ENCODE assay signal across 24 cellular contexts in genomic region chr2:65700004-65700651, GRCh38.
DNase-seq lines count a peak whose midpoint lies in the region; ATAC-seq, FAIRE-seq and TF ChIP-seq lines count a peak whose summit lies in the region.
"Had no signal": no experiment of that assay in that cellular context is flagged by ENCODE, and none has a peak within 500 bp of the region (broad histone marks: within the 10 kb centered on the region; RNA-seq: fewer than 3 reads in every experiment).

No MANE protein-coding gene starts in this region.

- peak overlapping the region; percentile 45 for H3K4me2 ChIP-seq in OCI-LY3 (ENCODE audit: low read length)

- peak; percentile 9 for ATAC-seq in upper lobe of right lung
- ATAC-seq in GM21515 (IDR thresholded peaks at IDR 0.05; ENCODE audit: unreplicated experiment): no peak
- no peak for ATAC-seq in aorta (ENCODE audit: low FRiP score)
- ATAC-seq: K562 had no signal

- H3K36me3 ChIP-seq in OCI-LY3 (replicated peaks; ENCODE audit: low read depth, low read length): no peaks in the 10 kb centered on the region
- no peaks in the 10 kb centered on the region for H3K36me3 ChIP-seq in upper lobe of right lung
- no peaks in the 10 kb centered on the region for H3K36me3 ChIP-seq in aorta (ENCODE audit: control insufficient read depth in 1 of 2, insufficient read depth in 2 of 2, low read length in 1 of 2)
- H3K36me3 ChIP-seq: BE2C had no signal

- no peak overlapping the region for H2AFZ ChIP-seq in OCI-LY3 (ENCODE audit: low read depth, low read length)

- intact Hi-C loops in upper lobe of right lung (cut with DNase I): no loop called here
- intact Hi-C loops in aorta (cut with DNase I): no loop called here

- no peak overlapping the region for H3K27ac ChIP-seq in OCI-LY3 (ENCODE audit: low read length)
- H3K27ac ChIP-seq in upper lobe of right lung: no peak overlapping the region
- no peak overlapping the region for H3K27ac ChIP-seq in aorta (ENCODE audit: low read depth in 1 of 2, low read length in 2 of 2)

- 87 to 92% methylated on average over 10 of the region's 10 CpGs for WGBS in aorta, 2 donors

- no peak overlapping the region for H3K9ac ChIP-seq in OCI-LY3 (ENCODE audit: low read length)

- H3K9me3 ChIP-seq in OCI-LY3 (ENCODE audit: insufficient read depth, low read length) (no peaks in the 10 kb centered on the region), upper lobe of right lung (no peaks in the 10 kb centered on the region), aorta (ENCODE audit: control insufficient read depth, low read length) (no peaks in the 10 kb centered on the region)
- H3K9me3 ChIP-seq: BE2C had no signal

- H3K27me3 ChIP-seq in OCI-LY3 (ENCODE audit: low read depth, low read length) (no peaks in the 10 kb centered on the region), upper lobe of right lung (no peaks in the 10 kb centered on the region), aorta (ENCODE audit: control insufficient read depth in 1 of 2, insufficient read depth in 2 of 2, low read length in 1 of 2) (no peaks in the 10 kb centered on the region)
- H3K27me3 ChIP-seq: BE2C had no signal

- H3K79me2 ChIP-seq in OCI-LY3 (ENCODE audit: low read length): no peaks in the 10 kb centered on the region

- H3K4me1 ChIP-seq in OCI-LY3 (ENCODE audit: low read length): peaks cover 14% of the 10 kb centered on the region
- no peaks in the 10 kb centered on the region for H3K4me1 ChIP-seq in upper lobe of right lung
- H3K4me1 ChIP-seq in aorta (ENCODE audit: control insufficient read depth in 1 of 2, insufficient read depth in 2 of 2, low read length in 2 of 2): no peaks in the 10 kb centered on the region
- H3K4me1 ChIP-seq: BE2C had no signal

- H4K20me1 ChIP-seq in OCI-LY3 (ENCODE audit: insufficient read depth, low read length): no peaks in the 10 kb centered on the region

- TF ChIP-seq CTCF in GM12865 (IDR thresholded peaks at IDR 0.05; ENCODE audit: insufficient read depth, low read depth, low read length, missing control alignments) (no peak), OCI-LY3 (IDR thresholded peaks at IDR 0.05; ENCODE audit: low read depth, low read length) (no peak), upper lobe of right lung (IDR thresholded peaks at IDR 0.05) (no peak)

- no peak overlapping the region for H3K4me3 ChIP-seq in GM12865 (ENCODE audit: low read depth, low read length)
- 0 out of 2 replicates have a peak overlapping the region, but pooled peaks have one; percentile 0 for H3K4me3 ChIP-seq in OCI-LY3 (ENCODE audit: low read length)
- H3K4me3 ChIP-seq in upper lobe of right lung: no peak overlapping the region
- no peak overlapping the region for H3K4me3 ChIP-seq in aorta (ENCODE audit: low read length in 2 of 2)
- H3K4me3 ChIP-seq: K562 had no signal

- peak; percentile 10 for DNase-seq in GM12865 (ENCODE audit: low read depth)
- no peak for DNase-seq in GM18507 (ENCODE audit: extremely low spot score, insufficient read length, low read depth)
- no peak for DNase-seq in upper lobe of right lung
- DNase-seq in NCI-H774 (lab: John Stamatoyannopoulos, UW): no peak
- DNase-seq in aorta: no peak
- DNase-seq: ACHN; BE2C; C1 segment of cervical spinal cord; CD4-positive, CD25-positive, alpha-beta regulatory T cell; CD8-positive, alpha-beta memory T cell; COR-L47; DMS 273 treated with DMSO at 0.1 percent for 48 hours; DMS53; DND-41; EL; H9; IMR-90 had no signal

- FAIRE-seq in GM18507 (lab: Jason Lieb, UNC): peak; percentile 33
- FAIRE-seq: A204.1, G401.6, H1, HTR-8/SVneo, K562 had no signal
